In genomic region chr1:111980684-111981083, GRCh38 we compare ENCODE assay signal across 21 cellular contexts. TPM values are rescaled to one million over a fixed set of nuclear protein-coding genes. Genes with fewer than 3 reads are reported as not detected.
"Had no signal": no experiment of that assay in that cellular context is flagged by ENCODE, and none has a peak within 500 bp of the region (broad histone marks: within the 10 kb centered on the region; RNA-seq: fewer than 3 reads in every experiment).

No MANE protein-coding gene starts in this region.

- ATAC-seq: activated CD4-positive, CD25-positive, alpha-beta regulatory T cell treated with anti-CD3 and anti-CD28 coated beads, Interleukin-2, amount 50 U/mL, for 24 hours; activated CD8-positive, alpha-beta memory T cell treated with anti-CD3 and anti-CD28 coated beads, Interleukin-2, amount 10 ng/mL, durations not matched to agents 7 days and 5 days; activated CD8-positive, alpha-beta T cell treated with anti-CD3 and anti-CD28 coated beads for 36 hours; activated naive CD8-positive, alpha-beta T cell treated with anti-CD3 and anti-CD28 coated beads, Interleukin-2, amount 50 U/mL, for 24 hours; gastroesophageal sphincter; left cardiac atrium; natural killer cell; stimulated activated naive CD8-positive, alpha-beta T cell treated with anti-CD3 and anti-CD28 coated beads, Interleukin-15, Interleukin-2, amounts not matched to agents 100 U/mL and 50 U/mL, for 24 hours had no signal

- H3K36me3 ChIP-seq: upper lobe of left lung had no signal

- H3K27ac ChIP-seq: coronary artery, epithelial cell of prostate, gastroesophageal sphincter, upper lobe of left lung, VCaP had no signal

- H3K9me3 ChIP-seq: gastroesophageal sphincter, heart left ventricle, upper lobe of left lung had no signal

- H3K4me3 ChIP-seq: coronary artery, gastroesophageal sphincter, heart left ventricle, upper lobe of left lung had no signal

- H3K27me3 ChIP-seq: gastroesophageal sphincter, upper lobe of left lung had no signal

- DNase-seq: activated CD4-positive, alpha-beta T cell treated with anti-CD3 and anti-CD28 coated beads, Interleukin-2, amount 10 ng/mL, durations not matched to agents 7 days and 5 days; activated CD8-positive, alpha-beta memory T cell treated with anti-CD3 and anti-CD28 coated beads, Interleukin-2, amount 10 ng/mL, durations not matched to agents 7 days and 5 days; activated CD8-positive, alpha-beta T cell treated with anti-CD3 and anti-CD28 coated beads for 36 hours; activated gamma-delta T cell; activated naive CD4-positive, alpha-beta T cell treated with anti-CD3 and anti-CD28 coated beads, Interleukin-2, amount 50 U/mL, for 16 hours; activated naive CD8-positive, alpha-beta T cell treated with anti-CD3 and anti-CD28 coated beads, Interleukin-2, amount 50 U/mL, for 24 hours; activated T-cell treated with anti-CD3 and anti-CD28 coated beads for 4 hours; cerebellar nuclear complex; heart left ventricle; islet precursor cell; left cardiac atrium; midbrain; natural killer cell; stimulated activated CD4-positive, alpha-beta T cell treated with anti-CD3 and anti-CD28 coated beads, Interleukin-4, amount 100 ng/mL, for 4 hours; stimulated activated naive CD8-positive, alpha-beta T cell treated with anti-CD3 and anti-CD28 coated beads, Interleukin-15, Interleukin-2, amounts not matched to agents 100 U/mL and 50 U/mL, for 24 hours; upper lobe of left lung had no signal

RNA-seq across cellular contexts. Expression of gene KCND3, which starts 8.8 kb away (rescaled TPM):
- total RNA-seq: activated CD4-positive, alpha-beta T cell treated with anti-CD3 and anti-CD28 coated beads, Interleukin-2, amount 10 ng/mL, durations not matched to agents 7 days and 5 days; activated CD8-positive, alpha-beta memory T cell treated with anti-CD3 and anti-CD28 coated beads, Interleukin-2, amount 10 ng/mL, durations not matched to agents 7 days and 5 days; activated CD8-positive, alpha-beta T cell treated with anti-CD3 and anti-CD28 coated beads for 36 hours had no signal
